ENCODE assay signal across 20 cellular contexts in the genomic region with DNA sequence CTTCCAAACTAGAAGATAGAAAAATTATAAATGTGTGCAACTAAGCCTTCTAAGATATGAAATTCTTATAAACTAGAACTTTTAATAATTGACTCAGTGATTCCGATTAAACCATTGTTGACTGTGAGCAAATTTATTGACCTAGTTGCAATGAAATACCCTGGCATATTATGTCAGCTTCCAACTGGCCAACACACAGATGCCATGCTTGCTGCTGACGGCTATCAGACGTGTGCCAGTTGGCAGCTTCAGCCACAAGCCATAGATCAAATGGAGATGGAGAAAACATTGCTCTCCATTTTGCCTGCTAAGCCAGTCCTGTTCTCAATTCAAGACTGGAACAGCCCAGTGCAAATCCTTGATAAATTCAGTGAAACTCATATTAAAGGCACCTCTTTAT.
"Had no signal": no experiment of that assay in that cellular context is flagged by ENCODE, and none has a peak within 500 bp of the region (broad histone marks: within the 10 kb centered on the region; RNA-seq: fewer than 3 reads in every experiment).

No MANE protein-coding gene starts in this region.

- H3K4me3 ChIP-seq: colonic mucosa, esophagus squamous epithelium, gastroesophageal sphincter, heart left ventricle, lung, neural progenitor cell, prostate gland, right atrium auricular region, tibial nerve had no signal

- H3K9me3 ChIP-seq: colonic mucosa, esophagus squamous epithelium, gastroesophageal sphincter, prostate gland, right atrium auricular region, tibial nerve had no signal

- DNase-seq: activated gamma-delta T cell treated with Interleukin-2 at 50 U/mL for 16 hours; activated T-cell treated with anti-CD3 and anti-CD28 coated beads, Interleukin-2, amount 50 U/mL, for 1 hour; aorta; central memory CD4-positive, alpha-beta T cell; colonic mucosa; endodermal cell; esophagus squamous epithelium; heart left ventricle; left colon; naive thymus-derived CD8-positive, alpha-beta T cell; stimulated activated CD4-positive, alpha-beta T cell treated with anti-CD3 and anti-CD28 coated beads, Interleukin-12 subunit alpha, Interleukin-12 subunit beta, amount 100 ng/mL, for 4 hours; stimulated activated CD4-positive, alpha-beta T cell treated with anti-CD3 and anti-CD28 coated beads, Interleukin-4, amount 100 ng/mL, for 4 hours; T1000 had no signal

- H3K27ac ChIP-seq: colonic mucosa, esophagus squamous epithelium, gastroesophageal sphincter, neural progenitor cell, prostate gland, right atrium auricular region, tibial nerve had no signal

- ATAC-seq: gastroesophageal sphincter; left colon; naive thymus-derived CD8-positive, alpha-beta T cell; WTC11 had no signal

- H3K27me3 ChIP-seq: colonic mucosa, esophagus squamous epithelium, gastroesophageal sphincter, heart left ventricle, neural progenitor cell, right atrium auricular region, tibial nerve had no signal

- H3K36me3 ChIP-seq: colonic mucosa, esophagus squamous epithelium, gastroesophageal sphincter, heart left ventricle, neural progenitor cell, prostate gland, right atrium auricular region, tibial nerve had no signal
